In genomic region chr1:195733408-195733807, GRCh38 we compare ENCODE assay signal across 2 cellular contexts.
TF ChIP-seq lines count a peak whose summit lies in the region.

No MANE protein-coding gene starts in this region.

TF ChIP-seq in GM23338, 12 proteins besides CTCF, POLR2A, EP300 and RAD21:
- TF ChIP-seq EZH2 (IDR thresholded peaks at IDR 0.05; ENCODE audit: low read depth, unreplicated experiment) (no peak), JUNB (IDR thresholded peaks at IDR 0.05; ENCODE audit: unreplicated experiment) (no peak), ETS1 (IDR thresholded peaks at IDR 0.05) (no peak), EZH2phosphoT487 (IDR thresholded peaks at IDR 0.05; ENCODE audit: unreplicated experiment) (no peak), REST (IDR thresholded peaks at IDR 0.05; ENCODE audit: unreplicated experiment) (no peak), ZNF114 (CRISPR knock-in tag; IDR thresholded peaks at IDR 0.05) (no peak), NANOG (IDR thresholded peaks at IDR 0.05; ENCODE audit: borderline replicate concordance) (no peak), ZNF331 (CRISPR knock-in tag; IDR thresholded peaks at IDR 0.05; ENCODE audit: low read depth) (no peak), STAT1 (IDR thresholded peaks at IDR 0.05; ENCODE audit: unreplicated experiment) (no peak), POLR2AphosphoS5 (IDR thresholded peaks at IDR 0.05; ENCODE audit: low read depth) (no peak), ZNF462 (CRISPR knock-in tag; IDR thresholded peaks at IDR 0.05) (no peak), CREB1 (CRISPR knock-in tag; IDR thresholded peaks at IDR 0.05; ENCODE audit: low read depth) (no peak)
TF ChIP-seq in GM23338: peak in this region for 0.

TF ChIP-seq in H1, 55 proteins besides CTCF, POLR2A, EP300 and RAD21:
- TF ChIP-seq HDAC6 (IDR thresholded peaks at IDR 0.05; ENCODE audit: low read depth, low read length) = no peak
- no peak for TF ChIP-seq POU5F1 (IDR thresholded peaks at IDR 0.05; ENCODE audit: low read depth, low read length)
